9 cellular contexts compared by ENCODE assay signal in genomic region chr12:120711411-120711810, GRCh38. TPM values are rescaled to one million over a fixed set of nuclear protein-coding genes. Genes with fewer than 3 reads are reported as not detected.
DNase-seq lines count a peak whose midpoint lies in the region; ATAC-seq and TF ChIP-seq lines count a peak whose summit lies in the region.
"Had no signal": no experiment of that assay in that cellular context is flagged by ENCODE, and none has a peak within 500 bp of the region (broad histone marks: within the 10 kb centered on the region; RNA-seq: fewer than 3 reads in every experiment).

No MANE protein-coding gene starts in this region.

- H3K27me3 ChIP-seq in SJCRH30, result no peaks in the 10 kb centered on the region
- no peaks in the 10 kb centered on the region for H3K27me3 ChIP-seq in sigmoid colon

- H3K9me3 ChIP-seq in SJCRH30 (replicated peaks), result no peaks in the 10 kb centered on the region
- H3K9me3 ChIP-seq in sigmoid colon, result no peaks in the 10 kb centered on the region

- DNase-seq in SJCRH30, result no peak
- no peak for DNase-seq in fibroblast of mammary gland (ENCODE audit: low read depth)
- DNase-seq in sigmoid colon, result no peak
- DNase-seq in NCI-H2081 (lab: John Stamatoyannopoulos, UW), result no peak
- DNase-seq: NCI-H2081 treated with DMSO at 0.1 percent for 48 hours had no signal

- 20 to 39% methylated on average over 6 of the region's 6 CpGs for WGBS in sigmoid colon, 2 donors

- H3K36me3 ChIP-seq in SJCRH30 (peaks cover 12% of the 10 kb centered on the region), sigmoid colon (peaks cover 5 to 32% (median 13%) of the 10 kb centered on the region in 4 donors)

- intact Hi-C loops in sigmoid colon (cut with DNase I), result loop anchor here (2.0 to 10.0 kb wide), 3 partner anchors 25 to 277 kb away; partner anchors contain the start of genes COX6A1, HNF1A and MLEC

- H3K4me3 ChIP-seq in GM12875 (ENCODE audit: low read depth, low read length) (peak overlapping the region; percentile 69), SJCRH30 (peak overlapping the region; percentile 96), fibroblast of mammary gland (ENCODE audit: control insufficient read depth, low read depth, low read length) (peak overlapping the region; percentile 76), sigmoid colon (peak overlapping the region; percentile 68 to 97 (median 90))

- TF ChIP-seq CTCF in GM12875 (IDR thresholded peaks at IDR 0.05; ENCODE audit: borderline replicate concordance, insufficient read depth, low read depth, low read length), result no peak
- no peak for TF ChIP-seq CTCF in fibroblast of mammary gland (conservative IDR thresholded peaks at IDR 0.05; ENCODE audit: control insufficient read depth, insufficient read depth, low read depth, low read length)
- TF ChIP-seq CTCF in sigmoid colon (IDR thresholded peaks at IDR 0.05), result no peak

- no peak overlapping the region for H3K27ac ChIP-seq in SJCRH30
- H3K27ac ChIP-seq in sigmoid colon, result peak overlapping the region; percentile 88 to 95 (median 92)

- no peak for TF ChIP-seq POLR2A in sigmoid colon (IDR thresholded peaks at IDR 0.05)

- no peak for ATAC-seq in activated CD4-positive, CD25-positive, alpha-beta regulatory T cell treated with anti-CD3 and anti-CD28 coated beads, Interleukin-2, amount 50 U/mL, for 24 hours
- ATAC-seq in HG03135 (IDR thresholded peaks at IDR 0.05; ENCODE audit: unreplicated experiment) (no peak), GM21515 (IDR thresholded peaks at IDR 0.05; ENCODE audit: unreplicated experiment) (no peak)

- TF ChIP-seq EP300 in sigmoid colon (IDR thresholded peaks at IDR 0.05), result no peak

- H3K4me1 ChIP-seq in SJCRH30 (peaks cover 5% of the 10 kb centered on the region; the same call in 1 of the 2 replicates), sigmoid colon (peaks cover 0 to 26% (median 20%) of the 10 kb centered on the region in 4 donors)

RNA-seq across cellular contexts. Expression of gene UNC119B, which starts 1.2 kb away (rescaled TPM):
- 16.9 and 20.2 TPM in 2 replicates for total RNA-seq in SJCRH30 (2014; rRNA removed; shearing (Covaris generic))
- total RNA-seq in sigmoid colon, result 10 to 100 TPM; 11.1 to 18.3 (median 18.1) TPM
- polyA plus RNA-seq in sigmoid colon, result 10 to 100 TPM in 1 of 3 donors, 1 to 10 TPM in 2; 8.4 to 19.3 (median 9.9) TPM

RNA-seq across cellular contexts. Expression of gene ACADS, which starts 14.2 kb away (rescaled TPM):
- 1.1 and 1.3 TPM in 2 replicates for total RNA-seq in SJCRH30 (2014; rRNA removed; shearing (Covaris generic))
- 10 to 100 TPM; 36.8 to 40.3 (median 39.1) TPM for total RNA-seq in sigmoid colon
- polyA plus RNA-seq in sigmoid colon, result 100 to 1,000 TPM; 111 to 325 (median 192) TPM

RNA-seq across cellular contexts. Expression of gene MLEC, which starts 24.5 kb away (rescaled TPM):
- total RNA-seq in SJCRH30 (2014; rRNA removed; shearing (Covaris generic)), result 77.7 and 83.1 TPM in 2 replicates
- 10 to 100 TPM; 30.3 to 40.3 (median 33.6) TPM for total RNA-seq in sigmoid colon
- polyA plus RNA-seq in sigmoid colon, result 100 to 1,000 TPM in 1 of 3 donors, 10 to 100 TPM in 2; 22.2 to 164 (median 31.0) TPM

Comparison
In these comparisons a context has a peak if more than half of its experiments do, and no peak if none do; other contexts are left out.
1. RNA of gene ACADS, which starts 14.2 kb away (total RNA-seq): 36.8 to 40.3 TPM in sigmoid colon; 1.1 to 1.3 TPM in SJCRH30; every median in the first group is over 10 times any median in the second.
2. Peak in every context shown above with its lines, with median percentiles within 50 percentile points of each other: H3K4me3 ChIP-seq.